Comparison of ENCODE assay signal across 17 cellular contexts in the genomic region with DNA sequence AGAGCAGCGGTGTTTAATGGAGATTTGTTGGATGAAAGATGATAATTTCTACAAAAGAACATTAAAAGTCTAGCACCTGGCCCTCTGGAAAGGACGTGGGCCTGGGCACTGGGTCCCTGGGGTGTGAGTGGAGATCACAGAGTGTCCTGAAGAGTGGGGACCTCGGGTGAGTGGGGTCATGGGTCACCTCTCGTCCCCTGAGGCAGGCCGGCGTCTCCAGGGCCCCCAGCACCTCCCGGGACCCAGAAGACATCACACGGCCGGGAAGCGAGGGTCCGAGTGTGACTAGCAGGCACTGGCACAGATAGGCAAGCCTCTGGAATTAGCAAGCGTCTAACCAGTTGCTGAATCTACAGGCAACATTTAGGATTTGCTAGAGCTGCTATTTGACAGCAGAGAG.
"Had no signal": no experiment of that assay in that cellular context is flagged by ENCODE, and none has a peak within 500 bp of the region (broad histone marks: within the 10 kb centered on the region; RNA-seq: fewer than 3 reads in every experiment).

No MANE protein-coding gene starts in this region.

- H3K27me3 Mint-ChIP-seq: brain; stimulated activated memory B cell treated with anti-CD40 and anti-IgM and Interleukin-4, amounts not matched to agents 10 μg/mL and 1 μg/mL and 100 μg/mL, for 72 hours; type B pancreatic cell had no signal

- H3K27ac Mint-ChIP-seq: mesothelial cell of epicardium; stimulated activated memory B cell treated with anti-CD40 and anti-IgM and Interleukin-4, amounts not matched to agents 10 μg/mL and 1 μg/mL and 100 μg/mL, for 72 hours; type B pancreatic cell had no signal

- H3K27me3 ChIP-seq: colonic mucosa, pancreas, testis had no signal

- H3K9me3 Mint-ChIP-seq: mesothelial cell of epicardium; stimulated activated memory B cell treated with anti-CD40 and anti-IgM and Interleukin-4, amounts not matched to agents 10 μg/mL and 1 μg/mL and 100 μg/mL, for 72 hours; type B pancreatic cell had no signal

- H3K9me3 ChIP-seq: colonic mucosa, pancreas, testis had no signal

- H3K4me3 ChIP-seq: colonic mucosa, lung, pancreas, smooth muscle cell, testis had no signal

- H3K4me3 Mint-ChIP-seq: brain; mesothelial cell of epicardium; stimulated activated memory B cell treated with anti-CD40 and anti-IgM and Interleukin-4, amounts not matched to agents 10 μg/mL and 1 μg/mL and 100 μg/mL, for 72 hours; type B pancreatic cell had no signal

- H3K4me1 ChIP-seq: colonic mucosa, pancreas, testis had no signal

- H3K36me3 ChIP-seq: colonic mucosa, pancreas had no signal

- ATAC-seq: pancreas; sciatic nerve; stimulated activated memory B cell treated with anti-CD40 and anti-IgM and Interleukin-4, amounts not matched to agents 10 μg/mL and 1 μg/mL and 100 μg/mL, for 72 hours had no signal

- H3K27ac ChIP-seq: colonic mucosa, pancreas, testis, WERI-Rb-1 had no signal

- DNase-seq: activated CD4-positive, alpha-beta T cell treated with anti-CD3 and anti-CD28 coated beads, Interleukin-2, amount 50 U/mL, for 48 hours; central memory CD4-positive, alpha-beta T cell; colonic mucosa; erythroblast; foreskin melanocyte; stimulated activated CD4-positive, alpha-beta T cell treated with anti-CD3 and anti-CD28 coated beads, Interleukin-4, amount 100 ng/mL, for 24 hours; SW 1271; testis; WERI-Rb-1 had no signal
